In the genomic region with DNA sequence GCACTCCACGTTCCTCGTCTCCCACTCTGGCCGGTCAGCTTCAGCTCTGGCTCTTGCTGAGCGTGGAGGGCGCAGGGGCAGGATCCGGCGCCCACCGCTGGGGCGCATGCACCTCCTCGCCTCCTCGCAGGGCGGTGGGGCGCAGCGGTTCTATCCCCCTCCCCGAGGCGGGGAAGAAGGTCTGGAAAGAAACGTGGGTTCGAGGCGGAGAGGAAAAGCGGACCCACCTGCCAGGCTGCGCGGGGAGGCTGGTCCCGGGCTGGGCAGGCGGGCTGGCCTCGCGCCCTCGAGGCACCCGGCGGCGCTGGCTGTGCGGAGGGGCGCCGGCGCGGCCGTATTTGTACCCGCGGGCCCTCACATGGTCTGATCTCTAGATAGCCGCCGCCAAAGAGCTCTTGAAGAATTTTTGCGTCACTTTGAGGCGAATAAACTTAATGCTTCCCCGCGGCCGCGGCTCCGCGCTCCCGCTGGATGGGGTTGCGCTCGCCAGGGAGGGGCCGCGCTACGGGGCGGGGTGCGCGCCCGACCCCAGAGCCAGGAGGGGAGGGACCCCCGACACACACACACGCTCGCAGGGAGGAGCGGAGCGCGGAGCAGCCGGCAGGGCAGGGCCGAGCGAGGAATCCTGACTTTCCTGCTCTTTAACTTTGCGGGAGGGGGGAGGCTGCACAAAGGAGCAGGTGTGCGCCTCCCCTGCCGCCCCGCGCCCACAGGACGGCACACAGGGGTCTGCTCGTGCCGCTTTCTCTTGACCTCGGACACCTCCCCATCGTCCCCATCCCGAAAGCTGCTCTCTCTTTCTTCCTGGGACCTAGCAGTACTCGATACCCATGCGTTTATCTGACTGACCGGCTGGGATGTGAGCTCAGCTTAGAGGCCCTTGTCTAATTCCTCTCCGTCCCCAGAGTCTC, we compare ENCODE assay signal across 8 cellular contexts. TPM values are rescaled to one million over a fixed set of nuclear protein-coding genes. Genes with fewer than 3 reads are reported as not detected.
A peak's percentile ranks its signal among the peaks of the same experiment; 100 is the strongest.
DNase-seq lines count a peak whose midpoint lies in the region; ATAC-seq and TF ChIP-seq lines count a peak whose summit lies in the region.

Gene SLC6A4 (minus strand): TSS at position 312 of the 911 bp plus-strand sequence. CDS start 13,739 bp downstream, outside the sequence.

- peak; percentile 29 for ATAC-seq in GM23338
- peak; percentile 43 for ATAC-seq in left lung

- H3K27me3 ChIP-seq in GM23338 (ENCODE audit: insufficient read depth) (peaks cover 79% of the 10 kb centered on the region), brain microvascular endothelial cell (replicated peaks) (peaks cover 49% of the 10 kb centered on the region), left lung (peaks cover 31 to 68% of the 10 kb centered on the region in 2 donors), tibial nerve (peaks cover 0 to 50% of the 10 kb centered on the region in 2 donors)

- no peak within 1 kb of the TSS for H3K27ac ChIP-seq in GM23338 (ENCODE audit: low read depth)
- H3K27ac ChIP-seq in brain microvascular endothelial cell: no peak within 1 kb of the TSS
- peak within 1 kb of the TSS; percentile 0 to 58 for H3K27ac ChIP-seq in left lung
- H3K27ac ChIP-seq in tibial nerve: peak within 1 kb of the TSS in 2 of 4 donors; percentile 19 to 66

- peaks cover 27% of the 10 kb centered on the region for H3K4me1 ChIP-seq in GM23338 (ENCODE audit: insufficient read depth)
- peaks cover 7 to 42% of the 10 kb centered on the region in 2 donors for H3K4me1 ChIP-seq in left lung
- H3K4me1 ChIP-seq in tibial nerve: peaks cover 0 to 41% (median 28%) of the 10 kb centered on the region in 4 donors

- H3K9me3 ChIP-seq in left lung: no peaks in the 10 kb centered on the region
- H3K9me3 ChIP-seq in tibial nerve: no peaks in the 10 kb centered on the region

- in situ Hi-C loops in brain microvascular endothelial cell (cut with HindIII; ENCODE audit: low pct_ligation_motif_present, low sequenced_read_pairs): no loop called here

- TF ChIP-seq POLR2A in tibial nerve (IDR thresholded peaks at IDR 0.05): no peak

- DNase-seq in AG08396 (ENCODE audit: low spot score) (peak; percentile 58), GM23338 (ENCODE audit: low spot score) (peak; percentile 72), brain microvascular endothelial cell (no peak), left lung (no peak), tibial nerve (ENCODE audit: low spot score in 2 of 2) (no peak), NCI-H526 treated with DMSO at 0.1 percent for 48 hours (lab: John Stamatoyannopoulos, UW) (no peak), hippocampal formation (lab: John Stamatoyannopoulos, UW) (no peak)
- DNase-seq in activated effector memory CD4-positive, alpha-beta T cell treated with Interleukin-2 at 50 U/mL for 16 hours: no peak

- H3K79me2 ChIP-seq in GM23338 (replicated peaks; ENCODE audit: insufficient read depth): no peaks in the 10 kb centered on the region

- H3K4me1 Mint-ChIP-seq in GM23338: peaks cover 28% of the 10 kb centered on the region

- H3K27ac Mint-ChIP-seq in GM23338: no peak within 1 kb of the TSS

- H4K20me1 ChIP-seq in GM23338 (replicated peaks; ENCODE audit: insufficient read depth): no peaks in the 10 kb centered on the region

- intact Hi-C loops in left lung (cut with DNase I): no loop called here

- 1 to 2% methylated on average over 53 to 70 of the region's 82 CpGs for WGBS in tibial nerve, 2 donors

- peak within 1 kb of the TSS; percentile 86 for H3K4me2 ChIP-seq in GM23338

- TF ChIP-seq EP300 in tibial nerve (IDR thresholded peaks at IDR 0.05): no peak

- TF ChIP-seq CTCF in GM23338 (conservative IDR thresholded peaks at IDR 0.05; ENCODE audit: low read depth in 2 of 2) (no peak), brain microvascular endothelial cell (IDR thresholded peaks at IDR 0.05; ENCODE audit: low read depth, low read length, missing control alignments) (no peak), left lung (IDR thresholded peaks at IDR 0.05) (no peak), tibial nerve (IDR thresholded peaks at IDR 0.05) (no peak)

- peaks cover 5% of the 10 kb centered on the region; the same call in 2 of the 3 replicates for H3K36me3 Mint-ChIP-seq in GM23338 (ENCODE audit: low read depth)

- H3K4me3 Mint-ChIP-seq in GM23338: peak within 1 kb of the TSS; percentile 70

- H3K9me3 Mint-ChIP-seq in GM23338: peaks cover 9% of the 10 kb centered on the region; the same call in 2 of the 3 replicates

- H2AFZ ChIP-seq in GM23338: peak within 1 kb of the TSS; percentile 98

- H3K36me3 ChIP-seq in GM23338 (ENCODE audit: insufficient read depth): no peaks in the 10 kb centered on the region
- no peaks in the 10 kb centered on the region for H3K36me3 ChIP-seq in brain microvascular endothelial cell (replicated peaks)
- no peaks in the 10 kb centered on the region for H3K36me3 ChIP-seq in left lung
- H3K36me3 ChIP-seq in tibial nerve: no peaks in the 10 kb centered on the region

- no peaks in the 10 kb centered on the region for H3F3A ChIP-seq in GM23338 (replicated peaks; ENCODE audit: low read depth)

- H3K4me3 ChIP-seq in GM23338 (peak within 1 kb of the TSS; percentile 63), brain microvascular endothelial cell (ENCODE audit: low read depth, low read length) (peak within 1 kb of the TSS; percentile 43), left lung (peak within 1 kb of the TSS; percentile 24 to 39), tibial nerve (peak within 1 kb of the TSS; percentile 23 to 50 (median 30))

- peaks cover 68% of the 10 kb centered on the region for H3K27me3 Mint-ChIP-seq in GM23338 (ENCODE audit: insufficient read depth, low read depth, poor library complexity)

- no peaks in the 10 kb centered on the region for H3K9me2 ChIP-seq in GM23338 (ENCODE audit: insufficient read depth)

TF ChIP-seq in GM23338, 12 proteins besides CTCF, POLR2A, EP300 and RAD21:
- TF ChIP-seq ZNF331 (CRISPR knock-in tag; IDR thresholded peaks at IDR 0.05; ENCODE audit: low read depth) (no peak), NANOG (IDR thresholded peaks at IDR 0.05; ENCODE audit: borderline replicate concordance) (no peak), EZH2 (IDR thresholded peaks at IDR 0.05; ENCODE audit: low read depth, unreplicated experiment) (peak; percentile 38)
TF ChIP-seq in GM23338: peak in this region for 1.

RNA-seq across cellular contexts. Expression of gene SLC6A4, which starts in this region (rescaled TPM):
- total RNA-seq in GM23338 (2014; rRNA removed; shearing (Covaris generic)): 0.12 and 0.14 TPM in 2 replicates
- 0.06 and 0.07 TPM in 2 replicates for polyA plus RNA-seq in GM23338 (2016; fragmentation: Nextera tagmentation; extraction: Ambion mirVana)
- 10 to 100 TPM; 51.1 to 52.3 TPM for total RNA-seq in left lung
- 1 to 10 TPM in 3 of 4 donors, under 1 TPM in 1; under 0.01 to 4.0 (median 2.5) TPM for total RNA-seq in tibial nerve

Comparison
In these comparisons a context has a peak if more than half of its experiments do, and no peak if none do; other contexts are left out.
1. RNA of gene SLC6A4 (total RNA-seq): 51.1 to 52.3 TPM in left lung; under 0.01 to 4.0 TPM in tibial nerve and 0.12 to 0.14 TPM in GM23338; every median in the first group is over 10 times any median in the second.
2. Peak in DNase-seq, ATAC-seq, H3K4me3 ChIP-seq and H3K4me2 ChIP-seq in GM23338; RNA of the gene not detected or under 1 TPM.
3. H3K27ac ChIP-seq: peak in left lung (2 of 2); none in GM23338 (single experiment) and brain microvascular endothelial cell (single experiment).
4. Peak in every context shown above with its lines, with median percentiles within 50 percentile points of each other: H3K4me3 ChIP-seq.